ENCODE assay signal across 8 cellular contexts in genomic region chr16:85798901-85799496, GRCh38. TPM values are rescaled to one million over a fixed set of nuclear protein-coding genes. Genes with fewer than 3 reads are reported as not detected.
DNase-seq lines count a peak whose midpoint lies in the region; ATAC-seq and TF ChIP-seq lines count a peak whose summit lies in the region.

No MANE protein-coding gene starts in this region.

- H3K9me3 ChIP-seq in SU-DHL-6 (ENCODE audit: insufficient read depth, low read length) (no peaks in the 10 kb centered on the region), colonic mucosa (no peaks in the 10 kb centered on the region), stomach (no peaks in the 10 kb centered on the region)

- peak overlapping the region; percentile 36; the same call in 1 of the 2 replicates for H3K27ac ChIP-seq in SU-DHL-6 (ENCODE audit: low read depth, low read length)
- H3K27ac ChIP-seq in colonic mucosa: peak overlapping the region; percentile 89
- H3K27ac ChIP-seq in stomach: peak overlapping the region; percentile 90 to 96 (median 91)

- H3F3A ChIP-seq in SU-DHL-6 (ENCODE audit: insufficient read depth): no peaks in the 10 kb centered on the region

- H3K4me3 ChIP-seq in SU-DHL-6 (ENCODE audit: insufficient read depth, low read length, poor library complexity, severe bottlenecking): peak overlapping the region; percentile 94
- peak overlapping the region; percentile 93 for H3K4me3 ChIP-seq in colonic mucosa
- peak overlapping the region; percentile 96 for H3K4me3 ChIP-seq in lower leg skin (ENCODE audit: low read depth, poor library complexity, severe bottlenecking)
- H3K4me3 ChIP-seq in stomach: peak overlapping the region; percentile 62 to 99 (median 89)

- H3K4me2 ChIP-seq in SU-DHL-6 (ENCODE audit: low read depth, low read length, poor library complexity, severe bottlenecking): peak overlapping the region; percentile 93

- no peaks in the 10 kb centered on the region for H4K20me1 ChIP-seq in SU-DHL-6 (ENCODE audit: low read depth, low read length)

- peak; percentile 37 for DNase-seq in ACHN
- DNase-seq in colonic mucosa: peak; percentile 29
- DNase-seq in lower leg skin (ENCODE audit: low spot score in 2 of 2): no peak
- DNase-seq in stomach: no peak

- TF ChIP-seq EP300 in stomach (IDR thresholded peaks at IDR 0.05): no peak

- H3K9ac ChIP-seq in SU-DHL-6 (ENCODE audit: low read length) (peak overlapping the region; percentile 96), colonic mucosa (ENCODE audit: low read depth in 2 of 2, low read length in 2 of 2) (peak overlapping the region; percentile 91 to 100)

- H3K9me2 ChIP-seq in SU-DHL-6 (replicated peaks; ENCODE audit: insufficient read depth, low read length): no peaks in the 10 kb centered on the region

- ATAC-seq in GM18511 (IDR thresholded peaks at IDR 0.05; ENCODE audit: unreplicated experiment): peak; percentile 25
- peak; percentile 12 for ATAC-seq in HG03097 (IDR thresholded peaks at IDR 0.05; ENCODE audit: low FRiP score, unreplicated experiment)
- no peak for ATAC-seq in GM18858 (IDR thresholded peaks at IDR 0.05; ENCODE audit: unreplicated experiment)

- H2AFZ ChIP-seq in SU-DHL-6 (ENCODE audit: low read depth, low read length, severe bottlenecking): peak overlapping the region; percentile 87

- no peaks in the 10 kb centered on the region for H3K36me3 ChIP-seq in SU-DHL-6 (ENCODE audit: low read length)
- H3K36me3 ChIP-seq in colonic mucosa: peaks cover 6% of the 10 kb centered on the region
- H3K36me3 ChIP-seq in stomach: peaks cover 46 to 61% (median 60%) of the 10 kb centered on the region in 4 donors

- no peak for TF ChIP-seq POLR2A in lower leg skin (IDR thresholded peaks at IDR 0.05)
- no peak for TF ChIP-seq POLR2A in stomach (IDR thresholded peaks at IDR 0.05)

- TF ChIP-seq CTCF in SU-DHL-6 (IDR thresholded peaks at IDR 0.05; ENCODE audit: insufficient read depth, low read length, poor library complexity, severe bottlenecking) (no peak), colonic mucosa (IDR thresholded peaks at IDR 0.05) (no peak), lower leg skin (IDR thresholded peaks at IDR 0.05) (no peak), stomach (IDR thresholded peaks at IDR 0.05) (no peak)

- H3K27me3 ChIP-seq in SU-DHL-6 (ENCODE audit: low read length) (no peaks in the 10 kb centered on the region), colonic mucosa (no peaks in the 10 kb centered on the region), stomach (no peaks in the 10 kb centered on the region)

- intact Hi-C loops in colonic mucosa (cut with DNase I): no loop called here
- intact Hi-C loops in lower leg skin (cut with DNase I; ENCODE audit: low total_unique reads): no loop called here
- intact Hi-C loops in stomach (cut with DNase I; ENCODE audit: low total_unique reads): no loop called here

- H3K4me1 ChIP-seq in colonic mucosa: peaks cover 10% of the 10 kb centered on the region
- peaks cover 19 to 57% (median 42%) of the 10 kb centered on the region in 4 donors for H3K4me1 ChIP-seq in stomach

- H3K79me2 ChIP-seq in SU-DHL-6 (ENCODE audit: insufficient read depth, low read length): peaks cover 83% of the 10 kb centered on the region

- WGBS in lower leg skin, 2 donors: 1% methylated on average over 23 to 36 of the region's 51 CpGs
- WGBS in stomach, 5 donors: 0% methylated on average over 3 to 51 of the region's 51 CpGs

- in situ Hi-C loops in ACHN (cut with HindIII; ENCODE audit: low pct_ligation_motif_present, low pct_unique_long_range_greater_than_20kb, low sequenced_read_pairs): no loop called here

RNA-seq across cellular contexts. Expression of gene EMC8, which starts 0.3 kb away (rescaled TPM):
- total RNA-seq in colonic mucosa (10 to 100 TPM; 30.6 to 49.8 TPM), lower leg skin (10 to 100 TPM; 15.5 to 27.5 (median 18.4) TPM), stomach (10 to 100 TPM in 4 of 5 donors, 1 to 10 TPM in 1; 1.8 to 38.8 (median 20.0) TPM)
- polyA plus RNA-seq in stomach: 10 to 100 TPM; 10.5 to 18.0 (median 11.3) TPM

RNA-seq across cellular contexts. Expression of gene COX4I1, which starts 0.5 kb away (rescaled TPM):
- total RNA-seq in colonic mucosa (1,000 to 10,000 TPM; 1,080 to 1,242 TPM), lower leg skin (100 to 1,000 TPM; 411 to 675 (median 548) TPM), stomach (100 to 1,000 TPM in 4 of 5 donors, 10 to 100 TPM in 1; 57.2 to 703 (median 434) TPM)
- 1,000 to 10,000 TPM; 1,255 to 1,368 (median 1,353) TPM for polyA plus RNA-seq in stomach

RNA-seq across cellular contexts. Expression of gene C16orf74, which starts 48.1 kb away (rescaled TPM):
- total RNA-seq in colonic mucosa (under 1 TPM; 0.37 to 0.96 TPM), lower leg skin (10 to 100 TPM in 1 of 4 donors, 1 to 10 TPM in 3; 5.4 to 13.0 (median 7.9) TPM), stomach (10 to 100 TPM in 1 of 5 donors, 1 to 10 TPM in 2, not detected in 2; 1.1 to 24.9 (median 2.9) TPM)
- polyA plus RNA-seq in stomach: 10 to 100 TPM in 1 of 3 donors, 1 to 10 TPM in 1, not detected in 1; 4.6 to 12.4 TPM

Comparison
In these comparisons a context has a peak if more than half of its experiments do, and no peak if none do; other contexts are left out.
1. DNase-seq: peak in ACHN (single experiment) and colonic mucosa (single experiment); none in lower leg skin (0 of 2) and stomach (single experiment).
2. H3K27ac ChIP-seq: peak in every context shown above with its lines; median percentile 91 in stomach; 89 in colonic mucosa; 36 in SU-DHL-6.
3. Peak in every context shown above with its lines, with median percentiles within 50 percentile points of each other: H3K4me3 ChIP-seq.